22 cellular contexts compared by ENCODE assay signal in genomic region chr2:128202791-128203190, GRCh38.
"Had no signal": no experiment of that assay in that cellular context is flagged by ENCODE, and none has a peak within 500 bp of the region (broad histone marks: within the 10 kb centered on the region; RNA-seq: fewer than 3 reads in every experiment).

No MANE protein-coding gene starts in this region.

- H3K27me3 Mint-ChIP-seq: activated naive CD4-positive, alpha-beta T cell treated with anti-CD3 and anti-CD28 coated beads, Interleukin-2, amount 50 U/mL, for 24 hours; central memory CD8-positive, alpha-beta T cell had no signal

- H3K36me3 Mint-ChIP-seq: activated naive CD4-positive, alpha-beta T cell treated with anti-CD3 and anti-CD28 coated beads, Interleukin-2, amount 50 U/mL, for 24 hours; natural killer cell had no signal

- H3K4me3 Mint-ChIP-seq: activated CD4-positive, alpha-beta T cell treated with anti-CD3 and anti-CD28 coated beads, Interleukin-2, amount 10 ng/mL, durations not matched to agents 7 days and 5 days; activated CD8-positive, alpha-beta T cell treated with anti-CD3 and anti-CD28 coated beads, Interleukin-2, amount 10 ng/mL, durations not matched to agents 7 days and 5 days; activated naive CD4-positive, alpha-beta T cell treated with anti-CD3 and anti-CD28 coated beads, Interleukin-2, amount 50 U/mL, for 24 hours; central memory CD8-positive, alpha-beta T cell; natural killer cell; T-helper 2 cell treated with Interferon-gamma antibody and Interleukin-4, amounts not matched to agents 5 μg/mL and 100 μg/mL, for 36 hours had no signal

- H3K27me3 ChIP-seq: breast epithelium, colonic mucosa, dorsolateral prefrontal cortex, gastrocnemius medialis, spleen, upper lobe of right lung had no signal

- H3K27ac ChIP-seq: breast epithelium, colonic mucosa, dorsolateral prefrontal cortex, gastrocnemius medialis, prostate gland, spleen, thoracic aorta, upper lobe of right lung, WERI-Rb-1 had no signal

- H3K9me3 Mint-ChIP-seq: activated CD4-positive, alpha-beta T cell treated with anti-CD3 and anti-CD28 coated beads, Interleukin-2, amount 10 ng/mL, durations not matched to agents 7 days and 5 days; activated naive CD4-positive, alpha-beta T cell treated with anti-CD3 and anti-CD28 coated beads, Interleukin-2, amount 50 U/mL, for 24 hours; central memory CD8-positive, alpha-beta T cell; natural killer cell had no signal

- ATAC-seq: activated CD8-positive, alpha-beta T cell treated with anti-CD3 and anti-CD28 coated beads, Interleukin-2, amount 10 ng/mL, durations not matched to agents 7 days and 5 days; gastrocnemius medialis; natural killer cell; upper lobe of right lung had no signal

- DNase-seq: activated CD4-positive, alpha-beta T cell treated with anti-CD3 and anti-CD28 coated beads, Interleukin-2, amount 10 ng/mL, durations not matched to agents 7 days and 5 days; activated CD4-positive, CD25-positive, alpha-beta regulatory T cell treated with anti-CD3 and anti-CD28 coated beads, Interleukin-2, amount 50 U/mL, for 72 hours; activated CD8-positive, alpha-beta T cell treated with anti-CD3 and anti-CD28 coated beads, Interleukin-2, amount 10 ng/mL, durations not matched to agents 7 days and 5 days; activated gamma-delta T cell treated with Interleukin-2 at 50 U/mL for 16 hours; aorta; colonic mucosa; dorsolateral prefrontal cortex; gastrocnemius medialis; hippocampal formation; midbrain; natural killer cell; spleen; stimulated activated CD4-positive, alpha-beta T cell treated with anti-CD3 and anti-CD28 coated beads, Interleukin-4, amount 100 ng/mL, for 1 hour; stimulated activated naive CD4-positive, alpha-beta T cell treated with Interleukin-2 at 50 U/mL for 16 hours; upper lobe of right lung; WERI-Rb-1 had no signal

- H3K27ac Mint-ChIP-seq: activated CD4-positive, alpha-beta T cell treated with anti-CD3 and anti-CD28 coated beads, Interleukin-2, amount 10 ng/mL, durations not matched to agents 7 days and 5 days; activated CD8-positive, alpha-beta T cell treated with anti-CD3 and anti-CD28 coated beads, Interleukin-2, amount 10 ng/mL, durations not matched to agents 7 days and 5 days; activated naive CD4-positive, alpha-beta T cell treated with anti-CD3 and anti-CD28 coated beads, Interleukin-2, amount 50 U/mL, for 24 hours; natural killer cell; T-helper 2 cell treated with Interferon-gamma antibody and Interleukin-4, amounts not matched to agents 5 μg/mL and 100 μg/mL, for 36 hours had no signal

- H3K4me3 ChIP-seq: breast epithelium, colonic mucosa, dorsolateral prefrontal cortex, gastrocnemius medialis, prostate gland, spleen, thoracic aorta, upper lobe of right lung had no signal

- H3K4me1 ChIP-seq: breast epithelium, colonic mucosa, gastrocnemius medialis, prostate gland, spleen, upper lobe of right lung had no signal

- H3K4me1 Mint-ChIP-seq: activated CD4-positive, alpha-beta T cell treated with anti-CD3 and anti-CD28 coated beads, Interleukin-2, amount 10 ng/mL, durations not matched to agents 7 days and 5 days; activated naive CD4-positive, alpha-beta T cell treated with anti-CD3 and anti-CD28 coated beads, Interleukin-2, amount 50 U/mL, for 24 hours; central memory CD8-positive, alpha-beta T cell; natural killer cell had no signal

- H3K36me3 ChIP-seq: breast epithelium, colonic mucosa, gastrocnemius medialis, prostate gland, spleen, thoracic aorta, upper lobe of right lung, WERI-Rb-1 had no signal

- H3K9me3 ChIP-seq: breast epithelium, colonic mucosa, gastrocnemius medialis, prostate gland, thoracic aorta had no signal
